Comparison of ENCODE assay signal across 22 cellular contexts in genomic region chr16:15482748-15483118, GRCh38. TPM values are rescaled to one million over a fixed set of nuclear protein-coding genes. Genes with fewer than 3 reads are reported as not detected.
DNase-seq lines count a peak whose midpoint lies in the region; ATAC-seq, FAIRE-seq and TF ChIP-seq lines count a peak whose summit lies in the region.
"Had no signal": no experiment of that assay in that cellular context is flagged by ENCODE, and none has a peak within 500 bp of the region (broad histone marks: within the 10 kb centered on the region; RNA-seq: fewer than 3 reads in every experiment).

No MANE protein-coding gene starts in this region.

- H3K9me3 ChIP-seq in left ventricle myocardium inferior (replicated peaks) (no peaks in the 10 kb centered on the region), right cardiac atrium (ENCODE audit: control insufficient read depth, low read length) (no peaks in the 10 kb centered on the region), hepatocyte (ENCODE audit: low read depth) (no peaks in the 10 kb centered on the region), kidney (ENCODE audit: control insufficient read depth in 1 of 2, low read length in 2 of 2) (no peaks in the 10 kb centered on the region)
- H3K9me3 ChIP-seq: gastroesophageal sphincter, upper lobe of right lung had no signal

- no peaks in the 10 kb centered on the region for H3K27me3 ChIP-seq in left ventricle myocardium inferior (ENCODE audit: low read depth)
- H3K27me3 ChIP-seq in right cardiac atrium (ENCODE audit: control insufficient read depth, insufficient read depth), result no peaks in the 10 kb centered on the region
- H3K27me3 ChIP-seq in hepatocyte, result no peaks in the 10 kb centered on the region
- H3K27me3 ChIP-seq in dorsolateral prefrontal cortex, result no peaks in the 10 kb centered on the region
- H3K27me3 ChIP-seq: gastroesophageal sphincter, upper lobe of right lung had no signal

- WGBS in right cardiac atrium, result 97% methylated on average over 6 of the region's 6 CpGs
- 96% methylated on average over 6 of the region's 6 CpGs for WGBS in hepatocyte (ENCODE audit: low lambda C conversion rate, missing lambda C conversion rate)

- H3K9me3 Mint-ChIP-seq in activated T-helper 17 cell treated with anti-CD3 and anti-CD28 coated beads, Interleukin-2, amount 50 U/mL, for 72 hours, result no peaks in the 10 kb centered on the region

- H3K27ac ChIP-seq in left ventricle myocardium inferior (replicated peaks), result peak overlapping the region; percentile 7
- no peak overlapping the region for H3K27ac ChIP-seq in right cardiac atrium (ENCODE audit: low read length)
- peak overlapping the region; percentile 41 for H3K27ac ChIP-seq in hepatocyte
- peak overlapping the region in 1 of 2 donors; percentile 33 for H3K27ac ChIP-seq in kidney (ENCODE audit: low read depth in 2 of 2, low read length in 2 of 2)
- H3K27ac ChIP-seq in dorsolateral prefrontal cortex, result peak overlapping the region in 1 of 59 donors; percentile 16
- H3K27ac ChIP-seq: C4-2B, HL-60, SK-N-MC, upper lobe of right lung had no signal

- intact Hi-C loops in left ventricle myocardium inferior (cut with micrococcal nuclease), result no loop called here
- intact Hi-C loops in right cardiac atrium (cut with DNase I), result no loop called here
- intact Hi-C loops in kidney (cut with DNase I), result no loop called here
- intact Hi-C loops in dorsolateral prefrontal cortex (cut with DNase I), result no loop called here

- peaks cover 8% of the 10 kb centered on the region for H3K4me1 ChIP-seq in left ventricle myocardium inferior
- peaks cover under 1% of the 10 kb centered on the region for H3K4me1 ChIP-seq in right cardiac atrium (ENCODE audit: control insufficient read depth, insufficient read depth, low read length)
- no peaks in the 10 kb centered on the region for H3K4me1 ChIP-seq in hepatocyte (ENCODE audit: insufficient read depth)
- peaks cover 0 to 5% of the 10 kb centered on the region in 2 donors for H3K4me1 ChIP-seq in kidney (ENCODE audit: control insufficient read depth in 1 of 2, insufficient read depth in 1 of 2, low read depth in 1 of 2, low read length in 2 of 2)
- H3K4me1 ChIP-seq: upper lobe of right lung had no signal

- DNase-seq in left ventricle myocardium inferior (no peak), right cardiac atrium (no peak), hepatocyte (ENCODE audit: low spot score) (no peak), SHP77 treated with DMSO at 0.1 percent for 48 hours (lab: John Stamatoyannopoulos, UW) (no peak), kidney (no peak), dorsolateral prefrontal cortex (no peak)
- DNase-seq: activated CD4-positive, alpha-beta T cell treated with anti-CD3 and anti-CD28 coated beads, Interleukin-2, amount 50 U/mL, for 1 hour; activated gamma-delta T cell; MM.1S; NCI-H1436; NCI-H2107; retina; T-helper 17 cell; upper lobe of right lung had no signal

- H3K36me3 Mint-ChIP-seq in activated T-helper 17 cell treated with anti-CD3 and anti-CD28 coated beads, Interleukin-2, amount 50 U/mL, for 72 hours (ENCODE audit: low read depth), result no peaks in the 10 kb centered on the region

- H2AFZ ChIP-seq in hepatocyte, result no peak overlapping the region

- H3K9me2 ChIP-seq in hepatocyte (replicated peaks; ENCODE audit: insufficient read depth), result no peaks in the 10 kb centered on the region

- H3K4me3 Mint-ChIP-seq in activated T-helper 17 cell treated with anti-CD3 and anti-CD28 coated beads, Interleukin-2, amount 50 U/mL, for 72 hours, result peak overlapping the region; percentile 25
- H3K4me3 Mint-ChIP-seq: T-helper 17 cell had no signal

- no peak for FAIRE-seq in kidney (lab: Jason Lieb, UNC)
- FAIRE-seq: D721Med had no signal

- H3K27me3 Mint-ChIP-seq in activated T-helper 17 cell treated with anti-CD3 and anti-CD28 coated beads, Interleukin-2, amount 50 U/mL, for 72 hours, result no peaks in the 10 kb centered on the region
- H3K27me3 Mint-ChIP-seq: T-helper 17 cell had no signal

- H3K79me2 ChIP-seq in hepatocyte, result no peaks in the 10 kb centered on the region

- H3K36me3 ChIP-seq in left ventricle myocardium inferior, result no peaks in the 10 kb centered on the region
- H3K36me3 ChIP-seq in hepatocyte (replicated peaks; ENCODE audit: insufficient read depth, low read depth), result no peaks in the 10 kb centered on the region
- no peaks in the 10 kb centered on the region for H3K36me3 ChIP-seq in kidney (ENCODE audit: control insufficient read depth in 1 of 2, insufficient read depth in 2 of 2, low read length in 2 of 2)
- H3K36me3 ChIP-seq: upper lobe of right lung had no signal

- H3K27ac Mint-ChIP-seq in activated T-helper 17 cell treated with anti-CD3 and anti-CD28 coated beads, Interleukin-2, amount 50 U/mL, for 72 hours, result peak overlapping the region; percentile 43
- H3K27ac Mint-ChIP-seq: T-helper 17 cell had no signal

- ATAC-seq in right cardiac atrium (no peak), HG02885 (IDR thresholded peaks at IDR 0.05; ENCODE audit: poor library complexity, unreplicated experiment) (no peak)
- no peak for ATAC-seq in activated T-helper 17 cell treated with anti-CD3 and anti-CD28 coated beads, Interleukin-2, amount 50 U/mL, for 72 hours (replicated peaks)
- ATAC-seq: T-helper 17 cell had no signal

- H3K4me1 Mint-ChIP-seq in activated T-helper 17 cell treated with anti-CD3 and anti-CD28 coated beads, Interleukin-2, amount 50 U/mL, for 72 hours, result peaks cover 19% of the 10 kb centered on the region

- TF ChIP-seq CTCF in left ventricle myocardium inferior (IDR thresholded peaks at IDR 0.05; ENCODE audit: borderline replicate concordance) (no peak), hepatocyte (IDR thresholded peaks at IDR 0.05; ENCODE audit: poor library complexity) (no peak), kidney (IDR thresholded peaks at IDR 0.05; ENCODE audit: borderline replicate concordance, extremely low read depth, insufficient read depth) (no peak), dorsolateral prefrontal cortex (IDR thresholded peaks at IDR 0.05 in 54 of 56, conservative IDR thresholded peaks at IDR 0.05 in 2 of 56; ENCODE audit: low read depth in 1 of 56, partially characterized antibody in 56 of 56) (no peak)

- H4K20me1 ChIP-seq in hepatocyte (ENCODE audit: insufficient read depth, poor library complexity, severe bottlenecking), result no peaks in the 10 kb centered on the region

- H3K9ac ChIP-seq in kidney (ENCODE audit: low read length in 2 of 2), result no peak overlapping the region

- H3K4me3 ChIP-seq in left ventricle myocardium inferior (no peak overlapping the region), right cardiac atrium (ENCODE audit: low read length) (no peak overlapping the region), hepatocyte (no peak overlapping the region), kidney (ENCODE audit: low read length in 2 of 2) (no peak overlapping the region), dorsolateral prefrontal cortex (no peak overlapping the region)
- H3K4me3 ChIP-seq: gastroesophageal sphincter, lung, SK-N-MC, upper lobe of right lung had no signal

- H3K4me2 ChIP-seq in hepatocyte, result peak overlapping the region; percentile 22

RNA-seq across cellular contexts. Expression of gene BMERB1, which starts 48.3 kb away (rescaled TPM):
- total RNA-seq in left ventricle myocardium inferior (75.3 TPM), right cardiac atrium (10 to 100 TPM; 54.7 to 74.7 (median 60.8) TPM), hepatocyte (5.9 and 10.3 TPM in 2 replicates), kidney (48.8 TPM), dorsolateral prefrontal cortex (100 to 1,000 TPM; 133 to 426 (median 283) TPM)
- polyA plus RNA-seq in right cardiac atrium (36.9 TPM), hepatocyte (5.9 and 7.3 TPM in 2 replicates), kidney (ENCODE audit: insufficient read depth, low read depth, low replicate concordance) (33.4 TPM)
- 10 to 100 TPM in 1 of 2 donors, 1 to 10 TPM in 1; 7.0 to 19.3 TPM for total RNA-seq in activated T-helper 17 cell treated with anti-CD3 and anti-CD28 coated beads, Interleukin-2, amount 50 U/mL, for 72 hours
